Comparison of ENCODE assay signal across 7 cellular contexts in genomic region chr7:12939694-12940093, GRCh38.
"Had no signal": no experiment of that assay in that cellular context is flagged by ENCODE, and none has a peak within 500 bp of the region (broad histone marks: within the 10 kb centered on the region; RNA-seq: fewer than 3 reads in every experiment).

No MANE protein-coding gene starts in this region.

- FAIRE-seq: HepG2, HTR-8/SVneo had no signal

- H3K9ac ChIP-seq: KMS-11 had no signal

- H3K27ac ChIP-seq: HL-60, KMS-11 had no signal

- DNase-seq: IMR-90, KBM-7, KG1 had no signal

- ATAC-seq: HepG2 had no signal

- H3K4me2 ChIP-seq: KMS-11 had no signal
